ENCODE assay signal across 6 cellular contexts in genomic region chr3:106089806-106090205, GRCh38.
"Had no signal": no experiment of that assay in that cellular context is flagged by ENCODE, and none has a peak within 500 bp of the region (broad histone marks: within the 10 kb centered on the region; RNA-seq: fewer than 3 reads in every experiment).

No MANE protein-coding gene starts in this region.

- FAIRE-seq: HepG2 had no signal

- DNase-seq: GM23248, GOT3, H7, HCEC 1CT, KBM-7 had no signal

- ATAC-seq: HepG2 had no signal
